Comparison of ENCODE assay signal across 1 cellular context in the genomic region with DNA sequence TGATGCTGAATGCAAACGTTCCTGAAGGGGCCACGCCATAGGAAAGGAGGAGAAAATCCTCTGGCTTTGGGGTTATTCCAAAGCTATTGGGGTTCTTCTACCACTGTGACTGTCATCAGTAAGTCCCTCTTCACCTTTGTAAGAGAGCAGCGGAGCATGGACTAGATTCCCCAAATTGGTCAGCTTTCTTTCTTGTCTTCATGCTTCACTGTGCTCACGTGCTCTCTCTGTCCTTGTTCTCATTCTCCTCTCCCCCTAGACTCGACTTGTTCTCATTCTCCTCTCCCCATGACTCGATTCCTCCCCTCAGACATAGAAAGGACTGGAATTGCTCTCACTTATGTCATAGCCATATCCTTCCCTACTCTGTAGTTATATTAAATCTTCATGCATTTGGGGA.
TF ChIP-seq lines count a peak whose summit lies in the region.

No MANE protein-coding gene starts in this region.

TF ChIP-seq in GM12878, 131 proteins besides CTCF, POLR2A, EP300 and RAD21 (continued from another document):
- TF ChIP-seq TCF12 (IDR thresholded peaks at IDR 0.05; ENCODE audit: low read depth, low read length) (no peak), NFIC (IDR thresholded peaks at IDR 0.05; ENCODE audit: low read depth, low read length) (peak; percentile 64; the same call in 1 of the 2 replicates), JUNB (IDR thresholded peaks at IDR 0.05) (peak; percentile 64), POLR2AphosphoS2 (IDR thresholded peaks at IDR 0.05; ENCODE audit: low read depth, low read length) (no peak), CREB1 (IDR thresholded peaks at IDR 0.05; ENCODE audit: low read depth) (no peak), FOS (IDR thresholded peaks at IDR 0.05; ENCODE audit: borderline replicate concordance, extremely low read depth, insufficient read length) (no peak), BCL11A (IDR thresholded peaks at IDR 0.05; ENCODE audit: low read depth, low read length) (0 out of 2 replicates have a peak, but pooled peaks have one; percentile 25), RUNX3 (IDR thresholded peaks at IDR 0.05; ENCODE audit: low read length) (peak; percentile 31; the same call in 1 of the 2 replicates)
- TF ChIP-seq, protein P1, sequence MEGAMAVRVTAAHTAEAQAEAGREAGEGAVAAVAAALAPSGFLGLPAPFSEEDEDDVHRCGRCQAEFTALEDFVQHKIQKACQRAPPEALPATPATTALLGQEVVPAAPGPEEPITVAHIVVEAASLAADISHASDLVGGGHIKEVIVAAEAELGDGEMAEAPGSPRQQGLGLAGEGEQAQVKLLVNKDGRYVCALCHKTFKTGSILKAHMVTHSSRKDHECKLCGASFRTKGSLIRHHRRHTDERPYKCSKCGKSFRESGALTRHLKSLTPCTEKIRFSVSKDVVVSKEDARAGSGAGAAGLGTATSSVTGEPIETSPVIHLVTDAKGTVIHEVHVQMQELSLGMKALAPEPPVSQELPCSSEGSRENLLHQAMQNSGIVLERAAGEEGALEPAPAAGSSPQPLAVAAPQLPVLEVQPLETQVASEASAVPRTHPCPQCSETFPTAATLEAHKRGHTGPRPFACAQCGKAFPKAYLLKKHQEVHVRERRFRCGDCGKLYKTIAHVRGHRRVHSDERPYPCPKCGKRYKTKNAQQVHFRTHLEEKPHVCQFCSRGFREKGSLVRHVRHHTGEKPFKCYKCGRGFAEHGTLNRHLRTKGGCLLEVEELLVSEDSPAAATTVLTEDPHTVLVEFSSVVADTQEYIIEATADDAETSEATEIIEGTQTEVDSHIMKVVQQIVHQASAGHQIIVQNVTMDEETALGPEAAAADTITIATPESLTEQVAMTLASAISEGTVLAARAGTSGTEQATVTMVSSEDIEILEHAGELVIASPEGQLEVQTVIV (IDR thresholded peaks at IDR 0.05; ENCODE audit: borderline replicate concordance, partially characterized antibody), result no peak
